ENCODE assay signal across 16 cellular contexts in the genomic region with DNA sequence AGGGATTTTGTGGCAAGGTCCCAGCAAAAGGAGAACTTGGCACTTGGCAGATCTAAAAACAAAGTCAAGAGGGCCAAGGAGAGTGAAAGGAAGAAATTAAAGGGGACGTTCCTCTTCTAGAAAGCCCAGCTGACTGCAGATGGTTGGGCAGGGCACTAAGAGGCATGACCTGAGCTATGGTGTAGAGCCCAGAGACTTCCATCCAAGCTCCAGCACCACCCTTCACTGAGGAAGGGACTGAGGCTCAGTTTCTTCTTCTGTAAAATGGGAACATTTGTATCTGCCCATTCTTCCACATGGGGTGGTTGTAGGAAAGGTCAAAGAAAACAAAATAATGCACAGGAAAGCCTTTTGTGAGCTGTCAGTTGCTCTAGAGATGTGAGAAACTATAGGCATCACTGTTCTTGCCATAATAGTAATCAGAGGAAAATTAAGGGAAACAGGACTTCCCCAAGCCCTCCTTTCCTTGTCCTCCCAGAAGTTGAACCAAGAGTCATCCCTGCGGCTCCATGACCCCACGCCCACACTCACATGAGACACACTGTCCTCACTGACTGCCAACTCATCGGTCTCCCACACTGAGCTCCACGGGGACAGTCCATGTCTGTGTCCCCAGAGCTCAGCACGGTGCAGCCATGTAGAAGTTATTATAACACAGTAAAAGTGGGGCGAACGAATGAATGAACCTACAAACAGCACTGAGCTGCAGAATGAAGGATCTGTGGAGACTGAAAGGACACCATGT. TPM values are rescaled to one million over a fixed set of nuclear protein-coding genes. Genes with fewer than 3 reads are reported as not detected.
A peak's percentile ranks its signal among the peaks of the same experiment; 100 is the strongest.
DNase-seq lines count a peak whose midpoint lies in the region; ATAC-seq, FAIRE-seq and TF ChIP-seq lines count a peak whose summit lies in the region.
"Had no signal": no experiment of that assay in that cellular context is flagged by ENCODE, and none has a peak within 500 bp of the region (broad histone marks: within the 10 kb centered on the region; RNA-seq: fewer than 3 reads in every experiment).

No MANE protein-coding gene starts in this region.

- TF ChIP-seq CTCF in D721Med (IDR thresholded peaks at IDR 0.05; ENCODE audit: insufficient read depth, missing control alignments) = no peak

- no peaks in the 10 kb centered on the region for H3K9me3 Mint-ChIP-seq in activated naive CD4-positive, alpha-beta T cell treated with anti-CD3 and anti-CD28 coated beads, Interleukin-2, amount 10 ng/mL, durations not matched to agents 7 days and 5 days
- no peaks in the 10 kb centered on the region for H3K9me3 Mint-ChIP-seq in dendritic cell treated with granulocyte-macrophage colony-stimulating factor and Interleukin-4, amounts not matched to agents 40 ng/mL and 50 ng/mL, for 4 days
- H3K9me3 Mint-ChIP-seq: CD4-positive, CD25-positive, alpha-beta regulatory T cell had no signal

- DNase-seq in activated naive CD4-positive, alpha-beta T cell treated with anti-CD3 and anti-CD28 coated beads, Interleukin-2, amount 10 ng/mL, durations not matched to agents 7 days and 5 days = no peak
- no peak for DNase-seq in activated naive CD4-positive, alpha-beta T cell treated with anti-CD3 and anti-CD28 coated beads, Interleukin-2, amount 50 U/mL, for 16 hours
- DNase-seq in medulla oblongata (ENCODE audit: extremely low spot score) = peak; percentile 11
- peak; percentile 28 for DNase-seq in posterior vena cava (ENCODE audit: low spot score)
- DNase-seq in D721Med (ENCODE audit: insufficient read length, low spot score) = no peak
- DNase-seq: CD4-positive, CD25-positive, alpha-beta regulatory T cell; DMS 273 treated with DMSO at 0.1 percent for 48 hours; HCEC 1CT had no signal

- CTCF ChIA-PET in activated naive CD4-positive, alpha-beta T cell treated with anti-CD3 and anti-CD28 coated beads, Interleukin-2, amount 10 ng/mL, durations not matched to agents 7 days and 5 days (lab: Charles Lee) = interaction anchor here (1.1 to 1.2 kb wide), 2 partner anchors 13 to 45 kb away, joined by 3 to 5 read pairs; no protein-coding TSS in a partner anchor

- FAIRE-seq in D721Med (lab: Jason Lieb, UNC) = no peak
- FAIRE-seq: GM18507 had no signal

- intact Hi-C loops in dendritic cell treated with granulocyte-macrophage colony-stimulating factor and Interleukin-4, amounts not matched to agents 40 ng/mL and 50 ng/mL, for 4 days (cut with micrococcal nuclease) = no loop called here
- intact Hi-C loops in posterior vena cava (cut with DNase I) = no loop called here

- peak overlapping the region; percentile 43 for H3K27ac Mint-ChIP-seq in activated naive CD4-positive, alpha-beta T cell treated with anti-CD3 and anti-CD28 coated beads, Interleukin-2, amount 10 ng/mL, durations not matched to agents 7 days and 5 days
- peak overlapping the region; percentile 73 for H3K27ac Mint-ChIP-seq in dendritic cell treated with granulocyte-macrophage colony-stimulating factor and Interleukin-4, amounts not matched to agents 40 ng/mL and 50 ng/mL, for 4 days
- H3K27ac Mint-ChIP-seq: CD4-positive, CD25-positive, alpha-beta regulatory T cell had no signal

- no peak overlapping the region for H3K4me3 Mint-ChIP-seq in activated naive CD4-positive, alpha-beta T cell treated with anti-CD3 and anti-CD28 coated beads, Interleukin-2, amount 10 ng/mL, durations not matched to agents 7 days and 5 days
- no peak overlapping the region for H3K4me3 Mint-ChIP-seq in dendritic cell treated with granulocyte-macrophage colony-stimulating factor and Interleukin-4, amounts not matched to agents 40 ng/mL and 50 ng/mL, for 4 days
- H3K4me3 Mint-ChIP-seq: CD4-positive, CD25-positive, alpha-beta regulatory T cell had no signal

- peaks cover 64% of the 10 kb centered on the region for H3K27me3 Mint-ChIP-seq in activated naive CD4-positive, alpha-beta T cell treated with anti-CD3 and anti-CD28 coated beads, Interleukin-2, amount 10 ng/mL, durations not matched to agents 7 days and 5 days
- no peaks in the 10 kb centered on the region for H3K27me3 Mint-ChIP-seq in dendritic cell treated with granulocyte-macrophage colony-stimulating factor and Interleukin-4, amounts not matched to agents 40 ng/mL and 50 ng/mL, for 4 days

- H3K4me1 Mint-ChIP-seq in activated naive CD4-positive, alpha-beta T cell treated with anti-CD3 and anti-CD28 coated beads, Interleukin-2, amount 10 ng/mL, durations not matched to agents 7 days and 5 days = no peaks in the 10 kb centered on the region
- H3K4me1 Mint-ChIP-seq in dendritic cell treated with granulocyte-macrophage colony-stimulating factor and Interleukin-4, amounts not matched to agents 40 ng/mL and 50 ng/mL, for 4 days (ENCODE audit: low read depth) = peaks cover 74% of the 10 kb centered on the region

- no peaks in the 10 kb centered on the region for H3K36me3 Mint-ChIP-seq in activated naive CD4-positive, alpha-beta T cell treated with anti-CD3 and anti-CD28 coated beads, Interleukin-2, amount 10 ng/mL, durations not matched to agents 7 days and 5 days
- H3K36me3 Mint-ChIP-seq in dendritic cell treated with granulocyte-macrophage colony-stimulating factor and Interleukin-4, amounts not matched to agents 40 ng/mL and 50 ng/mL, for 4 days (ENCODE audit: low read depth) = peaks cover 86% of the 10 kb centered on the region
- H3K36me3 Mint-ChIP-seq: CD4-positive, CD25-positive, alpha-beta regulatory T cell had no signal

- ATAC-seq in HG02973 (IDR thresholded peaks at IDR 0.05; ENCODE audit: unreplicated experiment) (no peak), HG03520 (IDR thresholded peaks at IDR 0.05; ENCODE audit: unreplicated experiment) (no peak)

RNA-seq across cellular contexts. Expression of a gene that starts 10.4 kb away (rescaled TPM):
- 1 to 10 TPM in 1 of 2 donors, under 1 TPM in 1; 0.48 to 3.1 TPM for total RNA-seq in posterior vena cava
- total RNA-seq: A673, Daoy, H4, HT1080 had no signal

RNA-seq across cellular contexts. Expression of a gene that starts 34.8 kb away (rescaled TPM):
- 1 to 10 TPM; 1.1 to 1.6 TPM for total RNA-seq in posterior vena cava
- total RNA-seq: A673, Daoy, H4 had no signal

RNA-seq across cellular contexts. Expression of a gene that starts 46.1 kb away (rescaled TPM):
- total RNA-seq in posterior vena cava = 10 to 100 TPM in 1 of 2 donors, 1 to 10 TPM in 1; 7.0 to 11.5 TPM

Comparison
In these comparisons a context has a peak if more than half of its experiments do, and no peak if none do; other contexts are left out.
1. DNase-seq: peak in medulla oblongata (single experiment) and posterior vena cava (single experiment); none in activated naive CD4-positive, alpha-beta T cell treated with anti-CD3 and anti-CD28 coated beads, Interleukin-2, amount 10 ng/mL, durations not matched to agents 7 days and 5 days (single experiment), activated naive CD4-positive, alpha-beta T cell treated with anti-CD3 and anti-CD28 coated beads, Interleukin-2, amount 50 U/mL, for 16 hours (single experiment) and D721Med (single experiment).